30 cellular contexts compared by ENCODE assay signal in genomic region chr6:34950849-34951248, GRCh38.
"Had no signal": no experiment of that assay in that cellular context is flagged by ENCODE, and none has a peak within 500 bp of the region (broad histone marks: within the 10 kb centered on the region; RNA-seq: fewer than 3 reads in every experiment).

No MANE protein-coding gene starts in this region.

- DNase-seq: activated CD4-positive, alpha-beta memory T cell treated with anti-CD3 and anti-CD28 coated beads, Interleukin-2, amount 10 ng/mL, durations not matched to agents 7 days and 5 days; activated CD4-positive, alpha-beta T cell treated with anti-CD3 and anti-CD28 coated beads, Interleukin-2, amount 10 ng/mL, durations not matched to agents 7 days and 5 days; activated CD4-positive, CD25-positive, alpha-beta regulatory T cell treated with anti-CD3 and anti-CD28 coated beads, Interleukin-2, amount 50 U/mL, for 72 hours; activated CD8-positive, alpha-beta memory T cell treated with anti-CD3 and anti-CD28 coated beads, Interleukin-2, amount 50 U/mL, for 48 hours; activated gamma-delta T cell; activated naive CD4-positive, alpha-beta T cell treated with anti-CD3 and anti-CD28 coated beads, Interleukin-2, amount 10 ng/mL, durations not matched to agents 7 days and 5 days; activated naive CD8-positive, alpha-beta T cell treated with anti-CD3 and anti-CD28 coated beads, Interleukin-2, amount 10 ng/mL, durations not matched to agents 7 days and 5 days; activated T-cell treated with anti-CD3 and anti-CD28 coated beads, Interleukin-2, amount 50 U/mL, for 24 hours; cerebellar nuclear complex; foreskin fibroblast; head of caudate nucleus; hippocampal formation; left cardiac atrium; mammary epithelial cell; naive thymus-derived CD8-positive, alpha-beta T cell; stimulated activated CD4-positive, alpha-beta T cell treated with anti-CD3 and anti-CD28 coated beads, Interleukin-12 subunit alpha, Interleukin-12 subunit beta, amount 100 ng/mL, for 4 hours; stimulated activated CD4-positive, alpha-beta T cell treated with anti-CD3 and anti-CD28 coated beads, Interleukin-4, amount 100 ng/mL, for 1 hour; stimulated activated naive CD8-positive, alpha-beta T cell treated with anti-CD3 and anti-CD28 coated beads, Interleukin-15, Interleukin-2, amounts not matched to agents 100 U/mL and 50 U/mL, for 24 hours; uterus; WERI-Rb-1 had no signal

- H3K4me3 Mint-ChIP-seq: activated CD4-positive, alpha-beta memory T cell treated with anti-CD3 and anti-CD28 coated beads, Interleukin-2, amount 10 ng/mL, durations not matched to agents 7 days and 5 days; activated CD4-positive, alpha-beta T cell treated with anti-CD3 and anti-CD28 coated beads, Interleukin-2, amount 10 ng/mL, durations not matched to agents 7 days and 5 days; activated naive CD4-positive, alpha-beta T cell treated with anti-CD3 and anti-CD28 coated beads, Interleukin-2, amount 10 ng/mL, durations not matched to agents 7 days and 5 days; activated naive CD8-positive, alpha-beta T cell treated with anti-CD3 and anti-CD28 coated beads, Interleukin-2, amount 10 ng/mL, durations not matched to agents 7 days and 5 days; activated T-cell treated with anti-CD3 and anti-CD28 coated beads, Interleukin-2, amount 50 U/mL, for 24 hours; brain; naive thymus-derived CD8-positive, alpha-beta T cell had no signal

- H3K9me3 Mint-ChIP-seq: activated CD4-positive, alpha-beta memory T cell treated with anti-CD3 and anti-CD28 coated beads, Interleukin-2, amount 10 ng/mL, durations not matched to agents 7 days and 5 days; activated CD4-positive, alpha-beta T cell treated with anti-CD3 and anti-CD28 coated beads, Interleukin-2, amount 10 ng/mL, durations not matched to agents 7 days and 5 days; activated naive CD4-positive, alpha-beta T cell treated with anti-CD3 and anti-CD28 coated beads, Interleukin-2, amount 10 ng/mL, durations not matched to agents 7 days and 5 days; activated naive CD8-positive, alpha-beta T cell treated with anti-CD3 and anti-CD28 coated beads, Interleukin-2, amount 10 ng/mL, durations not matched to agents 7 days and 5 days; activated T-cell treated with anti-CD3 and anti-CD28 coated beads, Interleukin-2, amount 50 U/mL, for 24 hours; brain; naive thymus-derived CD8-positive, alpha-beta T cell had no signal

- H3K27ac Mint-ChIP-seq: activated CD4-positive, alpha-beta memory T cell treated with anti-CD3 and anti-CD28 coated beads, Interleukin-2, amount 10 ng/mL, durations not matched to agents 7 days and 5 days; activated CD4-positive, alpha-beta T cell treated with anti-CD3 and anti-CD28 coated beads, Interleukin-2, amount 10 ng/mL, durations not matched to agents 7 days and 5 days; activated naive CD4-positive, alpha-beta T cell treated with anti-CD3 and anti-CD28 coated beads, Interleukin-2, amount 10 ng/mL, durations not matched to agents 7 days and 5 days; activated naive CD8-positive, alpha-beta T cell treated with anti-CD3 and anti-CD28 coated beads, Interleukin-2, amount 10 ng/mL, durations not matched to agents 7 days and 5 days; activated T-cell treated with anti-CD3 and anti-CD28 coated beads, Interleukin-2, amount 50 U/mL, for 24 hours; brain had no signal

- H3K4me1 Mint-ChIP-seq: activated naive CD4-positive, alpha-beta T cell treated with anti-CD3 and anti-CD28 coated beads, Interleukin-2, amount 10 ng/mL, durations not matched to agents 7 days and 5 days had no signal

- H3K27me3 Mint-ChIP-seq: activated CD4-positive, alpha-beta T cell treated with anti-CD3 and anti-CD28 coated beads, Interleukin-2, amount 10 ng/mL, durations not matched to agents 7 days and 5 days; activated naive CD4-positive, alpha-beta T cell treated with anti-CD3 and anti-CD28 coated beads, Interleukin-2, amount 10 ng/mL, durations not matched to agents 7 days and 5 days; activated naive CD8-positive, alpha-beta T cell treated with anti-CD3 and anti-CD28 coated beads, Interleukin-2, amount 10 ng/mL, durations not matched to agents 7 days and 5 days; activated T-cell treated with anti-CD3 and anti-CD28 coated beads, Interleukin-2, amount 50 U/mL, for 24 hours; brain; naive thymus-derived CD8-positive, alpha-beta T cell; progenitor cell of endocrine pancreas had no signal

- ATAC-seq: esophagus mucosa; left cardiac atrium; naive thymus-derived CD8-positive, alpha-beta T cell; sciatic nerve; stimulated activated naive CD8-positive, alpha-beta T cell treated with anti-CD3 and anti-CD28 coated beads, Interleukin-15, Interleukin-2, amounts not matched to agents 100 U/mL and 50 U/mL, for 24 hours had no signal

- H3K36me3 Mint-ChIP-seq: activated naive CD4-positive, alpha-beta T cell treated with anti-CD3 and anti-CD28 coated beads, Interleukin-2, amount 10 ng/mL, durations not matched to agents 7 days and 5 days; activated naive CD8-positive, alpha-beta T cell treated with anti-CD3 and anti-CD28 coated beads, Interleukin-2, amount 10 ng/mL, durations not matched to agents 7 days and 5 days had no signal

- FAIRE-seq: keratinocyte had no signal

- H3K4me3 ChIP-seq: ascending aorta, cardiac muscle cell, coronary artery, skin epidermis, thoracic aorta, uterus had no signal

- H3K27ac ChIP-seq: ascending aorta, cardiac muscle cell, coronary artery, skin epidermis, thoracic aorta, uterus, WERI-Rb-1 had no signal

- H3K4me1 ChIP-seq: ascending aorta, uterus had no signal

- H3K36me3 ChIP-seq: ascending aorta, cardiac muscle cell, thoracic aorta, uterus, WERI-Rb-1 had no signal

- H3K27me3 ChIP-seq: ascending aorta, cardiac muscle cell, uterus had no signal

- H3K9me3 ChIP-seq: ascending aorta, thoracic aorta, uterus had no signal
